17 cellular contexts compared by ENCODE assay signal in genomic region chr16:9489823-9490467, GRCh38.
A peak's percentile ranks its signal among the peaks of the same experiment; 100 is the strongest.
DNase-seq lines count a peak whose midpoint lies in the region; TF ChIP-seq lines count a peak whose summit lies in the region.
"Had no signal": no experiment of that assay in that cellular context is flagged by ENCODE, and none has a peak within 500 bp of the region (broad histone marks: within the 10 kb centered on the region; RNA-seq: fewer than 3 reads in every experiment).

No MANE protein-coding gene starts in this region.

- no peak overlapping the region for H3K4me3 ChIP-seq in dorsolateral prefrontal cortex

- intact Hi-C loops in dorsolateral prefrontal cortex (cut with DNase I), result no loop called here
- intact Hi-C loops in activated T-helper 2 cell treated with anti-CD3 and anti-CD28 coated beads, Interferon-gamma antibody, Interleukin-2, Interleukin-4, amounts not matched to agents 10 μg/mL and 5 μg/mL and 100 μg/mL, durations not matched to agents 14 hours and 24 hours and 36 hours (cut with micrococcal nuclease), result no loop called here

- peak; percentile 52 for DNase-seq in DMS79 treated with DMSO at 0.1 percent for 48 hours (lab: John Stamatoyannopoulos, UW)
- peak in 8 of 10 donors; percentile 47 to 82 (median 70) for DNase-seq in dorsolateral prefrontal cortex
- peak; percentile 6 for DNase-seq in kidney tubule cell (ENCODE audit: low spot score)
- peak; percentile 61 for DNase-seq in retina
- DNase-seq in NCI-H446 treated with DMSO at 0.1 percent for 48 hours (lab: John Stamatoyannopoulos, UW), result no peak
- no peak for DNase-seq in NOMO-1 (lab: John Stamatoyannopoulos, UW; ENCODE audit: unreplicated experiment in 2 of 2)
- no peak for DNase-seq in NOMO-1 treated with dmso at 0.1 percent for 144 hours (lab: John Stamatoyannopoulos, UW; ENCODE audit: unreplicated experiment)
- no peak for DNase-seq in activated T-helper 2 cell treated with anti-CD3 and anti-CD28 coated beads, Interferon-gamma antibody, Interleukin-2, Interleukin-4, amounts not matched to agents 10 μg/mL and 5 μg/mL and 100 μg/mL, durations not matched to agents 14 hours and 24 hours and 36 hours (ENCODE audit: low spot score)
- DNase-seq: effector memory CD4-positive, alpha-beta T cell; HCEC 1CT; mammary epithelial cell; NCI-H2081 treated with DMSO at 0.1 percent for 48 hours; PC-3; stimulated activated CD4-positive, alpha-beta T cell treated with anti-CD3 and anti-CD28 coated beads, Interleukin-4, amount 100 ng/mL, for 4 hours; stimulated activated naive CD8-positive, alpha-beta T cell treated with anti-CD3 and anti-CD28 coated beads, Interleukin-15, Interleukin-2, amounts not matched to agents 100 U/mL and 50 U/mL, for 24 hours; T-helper 2 cell had no signal

- no peaks in the 10 kb centered on the region for H3K27me3 ChIP-seq in dorsolateral prefrontal cortex

- peak overlapping the region in 42 of 59 donors; percentile 0 to 75 (median 52) for H3K27ac ChIP-seq in dorsolateral prefrontal cortex

- H3K27ac Mint-ChIP-seq in activated T-helper 2 cell treated with anti-CD3 and anti-CD28 coated beads, Interferon-gamma antibody, Interleukin-2, Interleukin-4, amounts not matched to agents 10 μg/mL and 5 μg/mL and 100 μg/mL, durations not matched to agents 14 hours and 24 hours and 36 hours, result no peak overlapping the region
- H3K27ac Mint-ChIP-seq: activated T-helper 17 cell treated with anti-CD3 and anti-CD28 coated beads, Interleukin-2, amount 50 U/mL, for 72 hours had no signal

- no peaks in the 10 kb centered on the region for H3K4me1 Mint-ChIP-seq in activated T-helper 2 cell treated with anti-CD3 and anti-CD28 coated beads, Interferon-gamma antibody, Interleukin-2, Interleukin-4, amounts not matched to agents 10 μg/mL and 5 μg/mL and 100 μg/mL, durations not matched to agents 14 hours and 24 hours and 36 hours (ENCODE audit: low read depth)
- H3K4me1 Mint-ChIP-seq: activated T-helper 17 cell treated with anti-CD3 and anti-CD28 coated beads, Interleukin-2, amount 50 U/mL, for 72 hours had no signal

- no peak for TF ChIP-seq CTCF in dorsolateral prefrontal cortex (IDR thresholded peaks at IDR 0.05 in 54 of 56, conservative IDR thresholded peaks at IDR 0.05 in 2 of 56; ENCODE audit: low read depth in 1 of 56, partially characterized antibody in 56 of 56)

- no peak overlapping the region for H3K4me3 Mint-ChIP-seq in activated T-helper 2 cell treated with anti-CD3 and anti-CD28 coated beads, Interferon-gamma antibody, Interleukin-2, Interleukin-4, amounts not matched to agents 10 μg/mL and 5 μg/mL and 100 μg/mL, durations not matched to agents 14 hours and 24 hours and 36 hours (ENCODE audit: low read depth)
- H3K4me3 Mint-ChIP-seq: activated T-helper 17 cell treated with anti-CD3 and anti-CD28 coated beads, Interleukin-2, amount 50 U/mL, for 72 hours had no signal

- H3K36me3 Mint-ChIP-seq in activated T-helper 2 cell treated with anti-CD3 and anti-CD28 coated beads, Interferon-gamma antibody, Interleukin-2, Interleukin-4, amounts not matched to agents 10 μg/mL and 5 μg/mL and 100 μg/mL, durations not matched to agents 14 hours and 24 hours and 36 hours (ENCODE audit: low read depth), result no peaks in the 10 kb centered on the region

- H3K27me3 Mint-ChIP-seq in activated T-helper 2 cell treated with anti-CD3 and anti-CD28 coated beads, Interferon-gamma antibody, Interleukin-2, Interleukin-4, amounts not matched to agents 10 μg/mL and 5 μg/mL and 100 μg/mL, durations not matched to agents 14 hours and 24 hours and 36 hours (ENCODE audit: low read depth), result no peaks in the 10 kb centered on the region
- H3K27me3 Mint-ChIP-seq: activated T-helper 17 cell treated with anti-CD3 and anti-CD28 coated beads, Interleukin-2, amount 50 U/mL, for 72 hours had no signal

- H3K9me3 Mint-ChIP-seq in activated T-helper 2 cell treated with anti-CD3 and anti-CD28 coated beads, Interferon-gamma antibody, Interleukin-2, Interleukin-4, amounts not matched to agents 10 μg/mL and 5 μg/mL and 100 μg/mL, durations not matched to agents 14 hours and 24 hours and 36 hours, result peaks cover 10% of the 10 kb centered on the region

Comparison
In these comparisons a context has a peak if more than half of its experiments do, and no peak if none do; other contexts are left out.
1. DNase-seq: peak in DMS79 treated with DMSO at 0.1 percent for 48 hours (single experiment), dorsolateral prefrontal cortex (8 of 10), kidney tubule cell (single experiment) and retina (single experiment); none in NCI-H446 treated with DMSO at 0.1 percent for 48 hours (single experiment), NOMO-1 (0 of 2), NOMO-1 treated with dmso at 0.1 percent for 144 hours (single experiment) and activated T-helper 2 cell treated with anti-CD3 and anti-CD28 coated beads, Interferon-gamma antibody, Interleukin-2, Interleukin-4, amounts not matched to agents 10 μg/mL and 5 μg/mL and 100 μg/mL, durations not matched to agents 14 hours and 24 hours and 36 hours (single experiment).